ENCODE assay signal across 6 cellular contexts in genomic region chr17:50114849-50115357, GRCh38. TPM values are rescaled to one million over a fixed set of nuclear protein-coding genes. Genes with fewer than 3 reads are reported as not detected.
A peak's percentile ranks its signal among the peaks of the same experiment; 100 is the strongest.
DNase-seq lines count a peak whose midpoint lies in the region; ATAC-seq lines count a peak whose summit lies in the region.

No MANE protein-coding gene starts in this region.

- H2AFZ ChIP-seq in mesenchymal stem cell (ENCODE audit: low read depth, low read length), result no peak overlapping the region

- H2BK12ac ChIP-seq in mesenchymal stem cell (ENCODE audit: low read length in 2 of 2), result no peak overlapping the region

- CTCF ChIA-PET in activated naive CD4-positive, alpha-beta T cell treated with anti-CD3 and anti-CD28 coated beads, Interleukin-2, amount 10 ng/mL, durations not matched to agents 7 days and 5 days (lab: Charles Lee), result interaction anchor here (0.6 to 4.3 kb wide), 25 partner anchors 8 to 571 kb away, joined by 3 to 27 read pairs (median 5); partner anchors contain the start of genes COL1A1, PDK2, SAMD14 and SGCA

- no peaks in the 10 kb centered on the region for H3K36me3 Mint-ChIP-seq in activated naive CD4-positive, alpha-beta T cell treated with anti-CD3 and anti-CD28 coated beads, Interleukin-2, amount 10 ng/mL, durations not matched to agents 7 days and 5 days

- no peak overlapping the region for H3K4me2 ChIP-seq in mesenchymal stem cell (ENCODE audit: low read length, poor library complexity, severe bottlenecking)

- H4K8ac ChIP-seq in mesenchymal stem cell (ENCODE audit: low read length), result no peak overlapping the region

- H3K23ac ChIP-seq in mesenchymal stem cell (ENCODE audit: low read length in 2 of 2), result no peak overlapping the region

- H3K9me3 ChIP-seq in mesenchymal stem cell (ENCODE audit: control insufficient read depth, low read length), result no peaks in the 10 kb centered on the region

- no peak overlapping the region for H3K27ac Mint-ChIP-seq in activated naive CD4-positive, alpha-beta T cell treated with anti-CD3 and anti-CD28 coated beads, Interleukin-2, amount 10 ng/mL, durations not matched to agents 7 days and 5 days

- H2BK15ac ChIP-seq in mesenchymal stem cell (ENCODE audit: low read depth, poor library complexity, severe bottlenecking), result no peak overlapping the region

- no peak overlapping the region for H2BK5ac ChIP-seq in mesenchymal stem cell (ENCODE audit: low read depth, low read length, poor library complexity, severe bottlenecking)

- ATAC-seq in HG03457 (IDR thresholded peaks at IDR 0.05; ENCODE audit: unreplicated experiment), result no peak

- peak; percentile 82 for DNase-seq in G401 (ENCODE audit: low spot score)
- DNase-seq in NCI-H1092 (lab: John Stamatoyannopoulos, UW), result peak; percentile 12
- peak; percentile 68 for DNase-seq in activated naive CD4-positive, alpha-beta T cell treated with anti-CD3 and anti-CD28 coated beads, Interleukin-2, amount 10 ng/mL, durations not matched to agents 7 days and 5 days
- DNase-seq in mesenchymal stem cell, result peak; percentile 77
- no peak for DNase-seq in ureter (ENCODE audit: low spot score)

- no peak overlapping the region for H3K4me3 ChIP-seq in mesenchymal stem cell (ENCODE audit: insufficient read depth in 1 of 2, low read depth in 1 of 2, low read length in 2 of 2)

- 33% methylated on average over 6 of the region's 6 CpGs for WGBS in mesenchymal stem cell

- H3K9ac ChIP-seq in mesenchymal stem cell (ENCODE audit: low read length), result no peak overlapping the region

- H3K18ac ChIP-seq in mesenchymal stem cell (ENCODE audit: low read depth in 1 of 2, low read length in 2 of 2), result no peak overlapping the region

- H3K9me3 Mint-ChIP-seq in activated naive CD4-positive, alpha-beta T cell treated with anti-CD3 and anti-CD28 coated beads, Interleukin-2, amount 10 ng/mL, durations not matched to agents 7 days and 5 days, result no peaks in the 10 kb centered on the region

- H3K14ac ChIP-seq in mesenchymal stem cell (ENCODE audit: low read length in 2 of 2), result no peak overlapping the region

- H3K4ac ChIP-seq in mesenchymal stem cell (ENCODE audit: low read depth in 1 of 2, low read length in 2 of 2), result no peak overlapping the region

- H3K27me3 Mint-ChIP-seq in activated naive CD4-positive, alpha-beta T cell treated with anti-CD3 and anti-CD28 coated beads, Interleukin-2, amount 10 ng/mL, durations not matched to agents 7 days and 5 days, result peaks cover 69% of the 10 kb centered on the region

- no peak overlapping the region for H2BK120ac ChIP-seq in mesenchymal stem cell (ENCODE audit: low read depth, low read length)

- peaks cover 4% of the 10 kb centered on the region for H3K79me1 ChIP-seq in mesenchymal stem cell (replicated peaks; ENCODE audit: low read length, poor library complexity, severe bottlenecking)

- H3K27me3 ChIP-seq in mesenchymal stem cell (ENCODE audit: control insufficient read depth in 1 of 2, insufficient read depth in 1 of 2, low read length in 2 of 2), result peaks cover 0 to 31% of the 10 kb centered on the region in 2 experiments

- peak overlapping the region; percentile 8 for H3K27ac ChIP-seq in mesenchymal stem cell (ENCODE audit: low read length, poor library complexity, severe bottlenecking)

- H3K4me1 ChIP-seq in mesenchymal stem cell (ENCODE audit: control insufficient read depth, insufficient read depth, low read depth, low read length), result peaks cover 48% of the 10 kb centered on the region

- H3K4me3 Mint-ChIP-seq in activated naive CD4-positive, alpha-beta T cell treated with anti-CD3 and anti-CD28 coated beads, Interleukin-2, amount 10 ng/mL, durations not matched to agents 7 days and 5 days, result no peak overlapping the region

- H3K4me1 Mint-ChIP-seq in activated naive CD4-positive, alpha-beta T cell treated with anti-CD3 and anti-CD28 coated beads, Interleukin-2, amount 10 ng/mL, durations not matched to agents 7 days and 5 days, result peaks cover 11% of the 10 kb centered on the region

- H2AK5ac ChIP-seq in mesenchymal stem cell (ENCODE audit: low read length, severe bottlenecking), result peak overlapping the region; percentile 77

- peaks cover 13 to 86% of the 10 kb centered on the region in 2 experiments for H3K36me3 ChIP-seq in mesenchymal stem cell (ENCODE audit: control insufficient read depth in 1 of 2, insufficient read depth in 2 of 2, low read depth in 1 of 2, low read length in 2 of 2)

- in situ Hi-C loops in G401 (cut with HindIII; ENCODE audit: low sequenced_read_pairs), result no loop called here

- H4K91ac ChIP-seq in mesenchymal stem cell (ENCODE audit: low read length), result no peak overlapping the region

RNA-seq across cellular contexts. Expression of gene SAMD14, which starts 15.1 kb away (rescaled TPM):
- 7.5 and 8.4 TPM in 2 replicates for total RNA-seq in G401 (2014; rRNA removed; shearing (Covaris generic))
- polyA plus RNA-seq in mesenchymal stem cell (2013, experiment 1 of 2), result 17.9 TPM
- polyA plus RNA-seq in mesenchymal stem cell (2013, experiment 2 of 2), result 17.2 TPM
- 5.5 TPM for total RNA-seq in ureter

RNA-seq across cellular contexts. Expression of gene PDK2, which starts 19.8 kb away (rescaled TPM):
- total RNA-seq in G401 (2014; rRNA removed; shearing (Covaris generic)), result 40.3 and 112 TPM in 2 replicates
- 43.1 TPM for polyA plus RNA-seq in mesenchymal stem cell (2013, experiment 1 of 2)
- 39.6 TPM for polyA plus RNA-seq in mesenchymal stem cell (2013, experiment 2 of 2)
- total RNA-seq in ureter, result 25.7 TPM

RNA-seq across cellular contexts. Expression of gene PPP1R9B, which starts 35.6 kb away (rescaled TPM):
- 49.7 and 59.6 TPM in 2 replicates for total RNA-seq in G401 (2014; rRNA removed; shearing (Covaris generic))
- 34.9 TPM for polyA plus RNA-seq in mesenchymal stem cell (2013, experiment 1 of 2)
- 33.0 TPM for polyA plus RNA-seq in mesenchymal stem cell (2013, experiment 2 of 2)
- 38.4 TPM for total RNA-seq in ureter

RNA-seq across cellular contexts. Expression of gene SGCA, which starts 50.9 kb away (rescaled TPM):
- 19.0 and 49.0 TPM in 2 replicates for total RNA-seq in G401 (2014; rRNA removed; shearing (Covaris generic))
- 0.14 TPM for polyA plus RNA-seq in mesenchymal stem cell (2013, experiment 1 of 2)
- polyA plus RNA-seq in mesenchymal stem cell (2013, experiment 2 of 2), result 0.08 TPM
- total RNA-seq in ureter, result 16.9 TPM

RNA-seq across cellular contexts. Expression of gene ITGA3, which starts 59.0 kb away (rescaled TPM):
- total RNA-seq in G401 (2014; rRNA removed; shearing (Covaris generic)), result 12.2 and 14.5 TPM in 2 replicates
- 136 TPM for polyA plus RNA-seq in mesenchymal stem cell (2013, experiment 1 of 2)
- polyA plus RNA-seq in mesenchymal stem cell (2013, experiment 2 of 2), result 138 TPM
- total RNA-seq in ureter, result 211 TPM
